In the genomic region with DNA sequence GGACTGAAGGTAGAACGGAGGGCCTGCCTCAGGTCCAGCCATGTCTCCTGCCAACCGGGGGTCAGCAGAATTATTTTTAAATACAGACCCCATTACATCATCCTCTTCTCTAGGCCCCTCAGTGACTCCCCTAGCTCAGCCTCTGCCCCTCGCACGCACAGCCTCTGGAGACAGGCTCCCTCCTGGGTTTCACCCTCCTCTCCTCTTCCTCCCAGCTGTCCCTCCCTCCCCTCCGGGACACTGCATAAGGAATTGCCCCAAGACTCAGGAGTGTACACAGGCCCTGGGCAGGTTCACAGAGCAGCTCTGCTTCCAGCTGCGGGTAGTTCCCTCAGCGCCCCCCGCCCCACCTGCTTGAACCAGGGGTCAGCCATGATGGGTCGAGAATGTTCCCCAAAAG, we compare ENCODE assay signal across 14 cellular contexts.
"Had no signal": no experiment of that assay in that cellular context is flagged by ENCODE, and none has a peak within 500 bp of the region (broad histone marks: within the 10 kb centered on the region; RNA-seq: fewer than 3 reads in every experiment).

No MANE protein-coding gene starts in this region.

- H3K27me3 ChIP-seq: MG63, Peyer's patch, SJCRH30 had no signal

- H3K4me2 ChIP-seq: PC-9 had no signal

- DNase-seq: IMR-90; Karpas-422; KG1; MG63; NCI-H1092; NCI-H1694 treated with DMSO at 0.1 percent for 48 hours; NCI-H1930; NCI-H526 treated with DMSO at 0.1 percent for 48 hours; NCI-H748 treated with DMSO at 0.1 percent for 48 hours; NK-92 treated with Interleukin-12 subunit alpha and Interleukin-12 subunit beta, amount 100 ng/mL, for 24 hours; OCI-M1; PC-9; Peyer's patch; SJCRH30 had no signal

- H3K9me3 ChIP-seq: MG63 had no signal

- H3K4me1 ChIP-seq: Peyer's patch, SJCRH30 had no signal

- H3K27ac ChIP-seq: PC-9, Peyer's patch, SJCRH30 had no signal

- H3K36me3 ChIP-seq: MG63, Peyer's patch, SJCRH30 had no signal

- H3K4me3 ChIP-seq: MG63, PC-9, Peyer's patch, SJCRH30 had no signal

- H2AFZ ChIP-seq: PC-9 had no signal
